24 cellular contexts compared by ENCODE assay signal in genomic region chr11:130705670-130706421, GRCh38.
DNase-seq lines count a peak whose midpoint lies in the region; ATAC-seq and TF ChIP-seq lines count a peak whose summit lies in the region.
"Had no signal": no experiment of that assay in that cellular context is flagged by ENCODE, and none has a peak within 500 bp of the region (broad histone marks: within the 10 kb centered on the region; RNA-seq: fewer than 3 reads in every experiment).

No MANE protein-coding gene starts in this region.

- ATAC-seq in stimulated activated naive B cell treated with anti-CD40 and anti-IgM and Interleukin-4, amounts not matched to agents 10 μg/mL and 1 μg/mL and 100 μg/mL, for 72 hours (replicated peaks) = no peak
- no peak for ATAC-seq in GM19463 (IDR thresholded peaks at IDR 0.05; ENCODE audit: unreplicated experiment)

- no peak overlapping the region for H3K4me3 Mint-ChIP-seq in stimulated activated naive B cell treated with anti-CD40 and anti-IgM and Interleukin-4, amounts not matched to agents 10 μg/mL and 1 μg/mL and 100 μg/mL, for 72 hours
- H3K4me3 Mint-ChIP-seq: activated naive CD8-positive, alpha-beta T cell treated with anti-CD3 and anti-CD28 coated beads, Interleukin-2, amount 10 ng/mL, durations not matched to agents 7 days and 5 days; central memory CD8-positive, alpha-beta T cell; IgD-negative memory B cell; T-helper 2 cell treated with Interferon-gamma antibody and Interleukin-4, amounts not matched to agents 5 μg/mL and 100 μg/mL, for 36 hours; type B pancreatic cell had no signal

- no peaks in the 10 kb centered on the region for H3K36me3 ChIP-seq in esophagus muscularis mucosa
- H3K36me3 ChIP-seq: WERI-Rb-1 had no signal

- no peaks in the 10 kb centered on the region for H3K9me3 ChIP-seq in esophagus muscularis mucosa

- intact Hi-C loops in esophagus muscularis mucosa (cut with DNase I) = no loop called here

- H3K4me3 ChIP-seq in esophagus muscularis mucosa (no peak overlapping the region), retinal pigment epithelial cell (ENCODE audit: low read length) (no peak overlapping the region)

- TF ChIP-seq CTCF in esophagus muscularis mucosa (IDR thresholded peaks at IDR 0.05) = no peak
- TF ChIP-seq CTCF in retinal pigment epithelial cell (conservative IDR thresholded peaks at IDR 0.05; ENCODE audit: low read depth, low read length) = no peak

- peaks cover 0 to 14% (median 12%) of the 10 kb centered on the region in 4 donors for H3K4me1 ChIP-seq in esophagus muscularis mucosa

- no peaks in the 10 kb centered on the region for H3K36me3 Mint-ChIP-seq in stimulated activated naive B cell treated with anti-CD40 and anti-IgM and Interleukin-4, amounts not matched to agents 10 μg/mL and 1 μg/mL and 100 μg/mL, for 72 hours
- H3K36me3 Mint-ChIP-seq: activated naive CD8-positive, alpha-beta T cell treated with anti-CD3 and anti-CD28 coated beads, Interleukin-2, amount 10 ng/mL, durations not matched to agents 7 days and 5 days; IgD-negative memory B cell; type B pancreatic cell had no signal

- H3K4me1 Mint-ChIP-seq in stimulated activated naive B cell treated with anti-CD40 and anti-IgM and Interleukin-4, amounts not matched to agents 10 μg/mL and 1 μg/mL and 100 μg/mL, for 72 hours = no peaks in the 10 kb centered on the region
- H3K4me1 Mint-ChIP-seq: activated naive CD8-positive, alpha-beta T cell treated with anti-CD3 and anti-CD28 coated beads, Interleukin-2, amount 10 ng/mL, durations not matched to agents 7 days and 5 days; central memory CD8-positive, alpha-beta T cell; IgD-negative memory B cell had no signal

- TF ChIP-seq EP300 in esophagus muscularis mucosa (IDR thresholded peaks at IDR 0.05) = no peak

- H3K27ac Mint-ChIP-seq in stimulated activated naive B cell treated with anti-CD40 and anti-IgM and Interleukin-4, amounts not matched to agents 10 μg/mL and 1 μg/mL and 100 μg/mL, for 72 hours = no peak overlapping the region
- H3K27ac Mint-ChIP-seq: activated naive CD8-positive, alpha-beta T cell treated with anti-CD3 and anti-CD28 coated beads, Interleukin-2, amount 10 ng/mL, durations not matched to agents 7 days and 5 days; IgD-negative memory B cell; T-helper 2 cell treated with Interferon-gamma antibody and Interleukin-4, amounts not matched to agents 5 μg/mL and 100 μg/mL, for 36 hours; type B pancreatic cell had no signal

- H3K27ac ChIP-seq in esophagus muscularis mucosa (replicated peaks in 1 of 4) = no peak overlapping the region
- H3K27ac ChIP-seq: C4-2B, WERI-Rb-1 had no signal

- DNase-seq in Daoy (ENCODE audit: low read depth) = peak; percentile 37
- peak; percentile 67 for DNase-seq in NCI-H2029 (lab: John Stamatoyannopoulos, UW)
- DNase-seq in esophagus muscularis mucosa (ENCODE audit: extremely low spot score) = peak; percentile 60
- DNase-seq in retinal pigment epithelial cell (ENCODE audit: low read depth) = peak; percentile 55
- no peak for DNase-seq in stimulated activated naive B cell treated with anti-CD40 and anti-IgM and Interleukin-4, amounts not matched to agents 10 μg/mL and 1 μg/mL and 100 μg/mL, for 72 hours
- DNase-seq in RPMI8226 = no peak
- DNase-seq in iPS-NIHi11 (ENCODE audit: low spot score) = no peak
- DNase-seq: activated CD4-positive, alpha-beta T cell treated with anti-CD3 and anti-CD28 coated beads for 48 hours; activated gamma-delta T cell; activated naive CD8-positive, alpha-beta T cell treated with anti-CD3 and anti-CD28 coated beads, Interleukin-2, amount 10 ng/mL, durations not matched to agents 7 days and 5 days; activated T-cell treated with anti-CD3 and anti-CD28 coated beads, Interleukin-2, amount 50 U/mL, for 1 hour; head of caudate nucleus; MM.1S; NK-92 treated with Interleukin-12 subunit alpha and Interleukin-12 subunit beta, amount 100 ng/mL, for 24 hours; right cardiac atrium; SHP77; stimulated activated CD4-positive, alpha-beta T cell treated with anti-CD3 and anti-CD28 coated beads, Interleukin-2, amount 100 ng/mL, for 48 hours; WERI-Rb-1 had no signal

- WGBS in esophagus muscularis mucosa = 67% methylated on average over 5 of the region's 5 CpGs

- H3K27me3 Mint-ChIP-seq in stimulated activated naive B cell treated with anti-CD40 and anti-IgM and Interleukin-4, amounts not matched to agents 10 μg/mL and 1 μg/mL and 100 μg/mL, for 72 hours = peaks cover 0 to 14% of the 10 kb centered on the region in 2 donors
- H3K27me3 Mint-ChIP-seq: IgD-negative memory B cell had no signal

- H3K27me3 ChIP-seq in esophagus muscularis mucosa = no peaks in the 10 kb centered on the region

- peaks cover 3 to 6% of the 10 kb centered on the region in 2 donors for H3K9me3 Mint-ChIP-seq in stimulated activated naive B cell treated with anti-CD40 and anti-IgM and Interleukin-4, amounts not matched to agents 10 μg/mL and 1 μg/mL and 100 μg/mL, for 72 hours
- H3K9me3 Mint-ChIP-seq: activated naive CD8-positive, alpha-beta T cell treated with anti-CD3 and anti-CD28 coated beads, Interleukin-2, amount 10 ng/mL, durations not matched to agents 7 days and 5 days; central memory CD8-positive, alpha-beta T cell; T-helper 2 cell treated with Interferon-gamma antibody and Interleukin-4, amounts not matched to agents 5 μg/mL and 100 μg/mL, for 36 hours had no signal

- TF ChIP-seq POLR2A in esophagus muscularis mucosa (IDR thresholded peaks at IDR 0.05; ENCODE audit: low read depth) = no peak

Comparison
In these comparisons a context has a peak if more than half of its experiments do, and no peak if none do; other contexts are left out.
1. DNase-seq: peak in Daoy (single experiment), NCI-H2029 (single experiment), esophagus muscularis mucosa (single experiment) and retinal pigment epithelial cell (single experiment); none in stimulated activated naive B cell treated with anti-CD40 and anti-IgM and Interleukin-4, amounts not matched to agents 10 μg/mL and 1 μg/mL and 100 μg/mL, for 72 hours (single experiment), RPMI8226 (single experiment) and iPS-NIHi11 (single experiment).